ENCODE assay signal across 1 cellular context in genomic region chr11:15651782-15652181, GRCh38.
TF ChIP-seq lines count a peak whose summit lies in the region.

No MANE protein-coding gene starts in this region.

TF ChIP-seq in GM23338, 12 proteins besides CTCF, POLR2A, EP300 and RAD21 (continued from another document):
- TF ChIP-seq ZNF462 (CRISPR knock-in tag; IDR thresholded peaks at IDR 0.05) (no peak), JUNB (IDR thresholded peaks at IDR 0.05; ENCODE audit: unreplicated experiment) (no peak), EZH2phosphoT487 (IDR thresholded peaks at IDR 0.05; ENCODE audit: unreplicated experiment) (no peak), STAT1 (IDR thresholded peaks at IDR 0.05; ENCODE audit: unreplicated experiment) (no peak), NANOG (IDR thresholded peaks at IDR 0.05; ENCODE audit: borderline replicate concordance) (no peak), EZH2 (IDR thresholded peaks at IDR 0.05; ENCODE audit: low read depth, unreplicated experiment) (no peak), CREB1 (CRISPR knock-in tag; IDR thresholded peaks at IDR 0.05; ENCODE audit: low read depth) (no peak), ZNF331 (CRISPR knock-in tag; IDR thresholded peaks at IDR 0.05; ENCODE audit: low read depth) (no peak), ZNF114 (CRISPR knock-in tag; IDR thresholded peaks at IDR 0.05) (no peak), POLR2AphosphoS5 (IDR thresholded peaks at IDR 0.05; ENCODE audit: low read depth) (no peak), ETS1 (IDR thresholded peaks at IDR 0.05) (no peak)
TF ChIP-seq in GM23338: peak in this region for 0.
